Comparison of ENCODE assay signal across 1 cellular context in genomic region chr2:178450574-178451429, GRCh38.
TF ChIP-seq lines count a peak whose summit lies in the region.

Gene PJVK, plus strand, starts transcription at chr2:178451378. Its CDS starts 2,032 bp downstream, at chr2:178453410.
Gene PRKRA, minus strand, starts transcription at chr2:178451175. Its CDS starts 145 bp downstream, at chr2:178451030.

TF ChIP-seq in K562, 482 proteins besides CTCF, POLR2A, EP300 and RAD21 (continued from another document and continues in another):
- TF ChIP-seq, protein P1, sequence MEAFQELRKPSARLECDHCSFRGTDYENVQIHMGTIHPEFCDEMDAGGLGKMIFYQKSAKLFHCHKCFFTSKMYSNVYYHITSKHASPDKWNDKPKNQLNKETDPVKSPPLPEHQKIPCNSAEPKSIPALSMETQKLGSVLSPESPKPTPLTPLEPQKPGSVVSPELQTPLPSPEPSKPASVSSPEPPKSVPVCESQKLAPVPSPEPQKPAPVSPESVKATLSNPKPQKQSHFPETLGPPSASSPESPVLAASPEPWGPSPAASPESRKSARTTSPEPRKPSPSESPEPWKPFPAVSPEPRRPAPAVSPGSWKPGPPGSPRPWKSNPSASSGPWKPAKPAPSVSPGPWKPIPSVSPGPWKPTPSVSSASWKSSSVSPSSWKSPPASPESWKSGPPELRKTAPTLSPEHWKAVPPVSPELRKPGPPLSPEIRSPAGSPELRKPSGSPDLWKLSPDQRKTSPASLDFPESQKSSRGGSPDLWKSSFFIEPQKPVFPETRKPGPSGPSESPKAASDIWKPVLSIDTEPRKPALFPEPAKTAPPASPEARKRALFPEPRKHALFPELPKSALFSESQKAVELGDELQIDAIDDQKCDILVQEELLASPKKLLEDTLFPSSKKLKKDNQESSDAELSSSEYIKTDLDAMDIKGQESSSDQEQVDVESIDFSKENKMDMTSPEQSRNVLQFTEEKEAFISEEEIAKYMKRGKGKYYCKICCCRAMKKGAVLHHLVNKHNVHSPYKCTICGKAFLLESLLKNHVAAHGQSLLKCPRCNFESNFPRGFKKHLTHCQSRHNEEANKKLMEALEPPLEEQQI (IDR thresholded peaks at IDR 0.05): no peak
- TF ChIP-seq CCNT2 (IDR thresholded peaks at IDR 0.05; ENCODE audit: borderline replicate concordance, extremely low read depth, insufficient read length, low read depth, low read length) (peak; percentile 47), GATA2 (CRISPR knock-in tag; IDR thresholded peaks at IDR 0.05) (0 out of 2 replicates have a peak, but pooled peaks have one; percentile 30), GABPB2 (CRISPR knock-in tag; conservative IDR thresholded peaks at IDR 0.05) (no peak), CHD2 (IDR thresholded peaks at IDR 0.05; ENCODE audit: low read depth, low read length) (peak; percentile 66; the same call in 1 of the 2 replicates), HNRNPLL (IDR thresholded peaks at IDR 0.05; ENCODE audit: low read depth, low read length, poor library complexity, severe bottlenecking) (peak; percentile 64), HDAC8 (tag; IDR thresholded peaks at IDR 0.05) (peak; percentile 88; the same call in 1 of the 2 replicates), SMAD1 (IDR thresholded peaks at IDR 0.05; ENCODE audit: low read depth, low read length, partially characterized antibody) (peak; percentile 31), MAFF (IDR thresholded peaks at IDR 0.05; ENCODE audit: low read length) (no peak), POLR3G (IDR thresholded peaks at IDR 0.05; ENCODE audit: extremely low read depth, insufficient read length, insufficient replicate concordance) (no peak), ZBTB2 (IDR thresholded peaks at IDR 0.05) (no peak), GTF2F1 (IDR thresholded peaks at IDR 0.05; ENCODE audit: low read depth, low read length) (peak; percentile 79; the same call in 1 of the 2 replicates), CBX1 (IDR thresholded peaks at IDR 0.05; ENCODE audit: low read depth) (peak; percentile 83; the same call in 1 of the 2 replicates), TAL1 (IDR thresholded peaks at IDR 0.05) (no peak), POLR2H (tag; IDR thresholded peaks at IDR 0.05; ENCODE audit: low read depth) (peak; percentile 81), FOXK2 (conservative IDR thresholded peaks at IDR 0.05 in 1 of 2, IDR thresholded peaks at IDR 0.05 in 1 of 2; ENCODE audit: low read depth in 2 of 2) (peak in 1 of 2 experiments; percentile 44; a peak in 2 of 4 replicates), ZNF668 (CRISPR knock-in tag; IDR thresholded peaks at IDR 0.05) (no peak), GABPB1 (CRISPR knock-in tag; IDR thresholded peaks at IDR 0.05) (peak; percentile 86), U2AF1 (optimal IDR thresholded peaks at IDR 0.05; ENCODE audit: low read depth, low read length) (peak; percentile 80), XRCC5 (IDR thresholded peaks at IDR 0.05; ENCODE audit: low read depth, low read length) (no peak), CHD1 (IDR thresholded peaks at IDR 0.05; ENCODE audit: low read length) (peak; percentile 83), TCF7 (IDR thresholded peaks at IDR 0.05; ENCODE audit: borderline replicate concordance) (0 out of 2 replicates have a peak, but pooled peaks have one; percentile 36), JUND (IDR thresholded peaks at IDR 0.05; ENCODE audit: borderline replicate concordance, low read depth, low read length) (peak; percentile 50; the same call in 1 of the 2 replicates), JUND (tag; IDR thresholded peaks at IDR 0.05; ENCODE audit: borderline replicate concordance, low read depth, low read length) (no peak), PYGO2 (tag; IDR thresholded peaks at IDR 0.05) (no peak), UBTF (IDR thresholded peaks at IDR 0.05; ENCODE audit: borderline replicate concordance in 1 of 2, low read depth in 2 of 2, low read length in 2 of 2) (peak in 1 of 2 experiments; percentile 62; a peak in 2 of 4 replicates), MYC (IDR thresholded peaks at IDR 0.05; ENCODE audit: low read depth, low read length) (peak; percentile 78), MYC (CRISPR knock-in tag; IDR thresholded peaks at IDR 0.05; ENCODE audit: borderline replicate concordance, low read depth) (no peak), ZFX (CRISPR knock-in tag; IDR thresholded peaks at IDR 0.05) (peak; percentile 97), ZBTB7A (IDR thresholded peaks at IDR 0.05; ENCODE audit: borderline replicate concordance, control insufficient read depth, low read depth, low read length) (peak; percentile 99), ZBTB17 (CRISPR knock-in tag; IDR thresholded peaks at IDR 0.05) (peak; percentile 66; the same call in 1 of the 2 replicates), HCFC1 (IDR thresholded peaks at IDR 0.05; ENCODE audit: low read depth, low read length) (peak; percentile 18), ZNF143 (CRISPR knock-in tag; IDR thresholded peaks at IDR 0.05) (peak; percentile 79), MTA1 (IDR thresholded peaks at IDR 0.05; ENCODE audit: borderline replicate concordance) (peak; percentile 85), FIP1L1 (IDR thresholded peaks at IDR 0.05; ENCODE audit: low read depth, low read length, poor library complexity, severe bottlenecking) (peak; percentile 94), HNRNPK (IDR thresholded peaks at IDR 0.05; ENCODE audit: low read depth, low read length, poor library complexity, severe bottlenecking) (no peak), PHB (CRISPR knock-in tag; IDR thresholded peaks at IDR 0.05) (0 out of 2 replicates have a peak, but pooled peaks have one; percentile 86), NCOA4 (IDR thresholded peaks at IDR 0.05; ENCODE audit: partially characterized antibody) (no peak), ZBTB26 (CRISPR knock-in tag; IDR thresholded peaks at IDR 0.05) (no peak; the same call in 1 of the 2 replicates), RBFOX2 (IDR thresholded peaks at IDR 0.05; ENCODE audit: low read depth, low read length) (peak; percentile 94), ZNF263 (CRISPR knock-in tag; IDR thresholded peaks at IDR 0.05; ENCODE audit: borderline replicate concordance) (peak; percentile 43; the same call in 1 of the 2 replicates), SOX6 (IDR thresholded peaks at IDR 0.05) (peak; percentile 42; the same call in 1 of the 2 replicates)
- TF ChIP-seq, protein P2, sequence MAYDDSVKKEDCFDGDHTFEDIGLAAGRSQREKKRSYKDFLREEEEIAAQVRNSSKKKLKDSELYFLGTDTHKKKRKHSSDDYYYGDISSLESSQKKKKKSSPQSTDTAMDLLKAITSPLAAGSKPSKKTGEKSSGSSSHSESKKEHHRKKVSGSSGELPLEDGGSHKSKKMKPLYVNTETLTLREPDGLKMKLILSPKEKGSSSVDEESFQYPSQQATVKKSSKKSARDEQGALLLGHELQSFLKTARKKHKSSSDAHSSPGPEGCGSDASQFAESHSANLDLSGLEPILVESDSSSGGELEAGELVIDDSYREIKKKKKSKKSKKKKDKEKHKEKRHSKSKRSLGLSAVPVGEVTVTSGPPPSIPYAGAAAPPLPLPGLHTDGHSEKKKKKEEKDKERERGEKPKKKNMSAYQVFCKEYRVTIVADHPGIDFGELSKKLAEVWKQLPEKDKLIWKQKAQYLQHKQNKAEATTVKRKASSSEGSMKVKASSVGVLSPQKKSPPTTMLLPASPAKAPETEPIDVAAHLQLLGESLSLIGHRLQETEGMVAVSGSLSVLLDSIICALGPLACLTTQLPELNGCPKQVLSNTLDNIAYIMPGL (CRISPR knock-in tag; IDR thresholded peaks at IDR 0.05): peak; percentile 77
- TF ChIP-seq, protein P3, sequence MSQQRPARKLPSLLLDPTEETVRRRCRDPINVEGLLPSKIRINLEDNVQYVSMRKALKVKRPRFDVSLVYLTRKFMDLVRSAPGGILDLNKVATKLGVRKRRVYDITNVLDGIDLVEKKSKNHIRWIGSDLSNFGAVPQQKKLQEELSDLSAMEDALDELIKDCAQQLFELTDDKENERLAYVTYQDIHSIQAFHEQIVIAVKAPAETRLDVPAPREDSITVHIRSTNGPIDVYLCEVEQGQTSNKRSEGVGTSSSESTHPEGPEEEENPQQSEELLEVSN (IDR thresholded peaks at IDR 0.05; ENCODE audit: borderline replicate concordance in 1 of 2, extremely low read depth in 1 of 2, insufficient read depth in 1 of 2, insufficient read length in 1 of 2, low read depth in 1 of 2, low read length in 1 of 2, poor library complexity in 1 of 2, severe bottlenecking in 1 of 2): peak; percentile 21 to 68
- TF ChIP-seq, protein P4, sequence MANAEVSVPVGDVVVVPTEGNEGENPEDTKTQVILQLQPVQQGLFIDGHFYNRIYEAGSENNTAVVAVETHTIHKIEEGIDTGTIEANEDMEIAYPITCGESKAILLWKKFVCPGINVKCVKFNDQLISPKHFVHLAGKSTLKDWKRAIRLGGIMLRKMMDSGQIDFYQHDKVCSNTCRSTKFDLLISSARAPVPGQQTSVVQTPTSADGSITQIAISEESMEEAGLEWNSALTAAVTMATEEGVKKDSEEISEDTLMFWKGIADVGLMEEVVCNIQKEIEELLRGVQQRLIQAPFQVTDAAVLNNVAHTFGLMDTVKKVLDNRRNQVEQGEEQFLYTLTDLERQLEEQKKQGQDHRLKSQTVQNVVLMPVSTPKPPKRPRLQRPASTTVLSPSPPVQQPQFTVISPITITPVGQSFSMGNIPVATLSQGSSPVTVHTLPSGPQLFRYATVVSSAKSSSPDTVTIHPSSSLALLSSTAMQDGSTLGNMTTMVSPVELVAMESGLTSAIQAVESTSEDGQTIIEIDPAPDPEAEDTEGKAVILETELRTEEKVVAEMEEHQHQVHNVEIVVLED (CRISPR knock-in tag; IDR thresholded peaks at IDR 0.05): peak; percentile 71
- TF ChIP-seq, protein P5, sequence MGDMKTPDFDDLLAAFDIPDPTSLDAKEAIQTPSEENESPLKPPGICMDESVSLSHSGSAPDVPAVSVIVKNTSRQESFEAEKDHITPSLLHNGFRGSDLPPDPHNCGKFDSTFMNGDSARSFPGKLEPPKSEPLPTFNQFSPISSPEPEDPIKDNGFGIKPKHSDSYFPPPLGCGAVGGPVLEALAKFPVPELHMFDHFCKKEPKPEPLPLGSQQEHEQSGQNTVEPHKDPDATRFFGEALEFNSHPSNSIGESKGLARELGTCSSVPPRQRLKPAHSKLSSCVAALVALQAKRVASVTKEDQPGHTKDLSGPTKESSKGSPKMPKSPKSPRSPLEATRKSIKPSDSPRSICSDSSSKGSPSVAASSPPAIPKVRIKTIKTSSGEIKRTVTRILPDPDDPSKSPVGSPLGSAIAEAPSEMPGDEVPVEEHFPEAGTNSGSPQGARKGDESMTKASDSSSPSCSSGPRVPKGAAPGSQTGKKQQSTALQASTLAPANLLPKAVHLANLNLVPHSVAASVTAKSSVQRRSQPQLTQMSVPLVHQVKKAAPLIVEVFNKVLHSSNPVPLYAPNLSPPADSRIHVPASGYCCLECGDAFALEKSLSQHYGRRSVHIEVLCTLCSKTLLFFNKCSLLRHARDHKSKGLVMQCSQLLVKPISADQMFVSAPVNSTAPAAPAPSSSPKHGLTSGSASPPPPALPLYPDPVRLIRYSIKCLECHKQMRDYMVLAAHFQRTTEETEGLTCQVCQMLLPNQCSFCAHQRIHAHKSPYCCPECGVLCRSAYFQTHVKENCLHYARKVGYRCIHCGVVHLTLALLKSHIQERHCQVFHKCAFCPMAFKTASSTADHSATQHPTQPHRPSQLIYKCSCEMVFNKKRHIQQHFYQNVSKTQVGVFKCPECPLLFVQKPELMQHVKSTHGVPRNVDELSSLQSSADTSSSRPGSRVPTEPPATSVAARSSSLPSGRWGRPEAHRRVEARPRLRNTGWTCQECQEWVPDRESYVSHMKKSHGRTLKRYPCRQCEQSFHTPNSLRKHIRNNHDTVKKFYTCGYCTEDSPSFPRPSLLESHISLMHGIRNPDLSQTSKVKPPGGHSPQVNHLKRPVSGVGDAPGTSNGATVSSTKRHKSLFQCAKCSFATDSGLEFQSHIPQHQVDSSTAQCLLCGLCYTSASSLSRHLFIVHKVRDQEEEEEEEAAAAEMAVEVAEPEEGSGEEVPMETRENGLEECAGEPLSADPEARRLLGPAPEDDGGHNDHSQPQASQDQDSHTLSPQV (IDR thresholded peaks at IDR 0.05): peak; percentile 23
- TF ChIP-seq, protein P6, sequence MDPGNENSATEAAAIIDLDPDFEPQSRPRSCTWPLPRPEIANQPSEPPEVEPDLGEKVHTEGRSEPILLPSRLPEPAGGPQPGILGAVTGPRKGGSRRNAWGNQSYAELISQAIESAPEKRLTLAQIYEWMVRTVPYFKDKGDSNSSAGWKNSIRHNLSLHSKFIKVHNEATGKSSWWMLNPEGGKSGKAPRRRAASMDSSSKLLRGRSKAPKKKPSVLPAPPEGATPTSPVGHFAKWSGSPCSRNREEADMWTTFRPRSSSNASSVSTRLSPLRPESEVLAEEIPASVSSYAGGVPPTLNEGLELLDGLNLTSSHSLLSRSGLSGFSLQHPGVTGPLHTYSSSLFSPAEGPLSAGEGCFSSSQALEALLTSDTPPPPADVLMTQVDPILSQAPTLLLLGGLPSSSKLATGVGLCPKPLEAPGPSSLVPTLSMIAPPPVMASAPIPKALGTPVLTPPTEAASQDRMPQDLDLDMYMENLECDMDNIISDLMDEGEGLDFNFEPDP (CRISPR knock-in tag; IDR thresholded peaks at IDR 0.05): no peak
